ENCODE assay signal across 1 cellular context in genomic region chr10:97792058-97792721, GRCh38.
TF ChIP-seq lines count a peak whose summit lies in the region.

No MANE protein-coding gene starts in this region.

TF ChIP-seq in K562, 482 proteins besides CTCF, POLR2A, EP300 and RAD21 (continued from another document):
- TF ChIP-seq POLR2AphosphoS5 (IDR thresholded peaks at IDR 0.05; ENCODE audit: control insufficient read depth, insufficient read depth, low read depth, low read length) (no peak), GATAD2B (IDR thresholded peaks at IDR 0.05; ENCODE audit: borderline replicate concordance) (no peak), GMEB1 (CRISPR knock-in tag; IDR thresholded peaks at IDR 0.05) (no peak), ZFP30 (CRISPR knock-in tag; IDR thresholded peaks at IDR 0.05; ENCODE audit: borderline replicate concordance) (no peak), NFYB (IDR thresholded peaks at IDR 0.05; ENCODE audit: extremely low read depth, insufficient read length) (no peak), SRF (CRISPR knock-in tag; IDR thresholded peaks at IDR 0.05) (no peak), SMC3 (conservative IDR thresholded peaks at IDR 0.05; ENCODE audit: insufficient read depth, low read depth, low read length) (peak; percentile 76), RB1 (IDR thresholded peaks at IDR 0.05; ENCODE audit: low read depth) (0 out of 2 replicates have a peak, but pooled peaks have one; percentile 33), CCAR2 (IDR thresholded peaks at IDR 0.05; ENCODE audit: low read depth, low read length) (no peak), ZBTB7A (IDR thresholded peaks at IDR 0.05; ENCODE audit: borderline replicate concordance, control insufficient read depth, low read depth, low read length) (peak; percentile 39; the same call in 1 of the 2 replicates), MAZ (CRISPR knock-in tag; conservative IDR thresholded peaks at IDR 0.05 in 1 of 2, IDR thresholded peaks at IDR 0.05 in 1 of 2) (0 out of 4 replicates have a peak, but pooled peaks of 1 of the 2 experiments have one; percentile 31)
